ENCODE assay signal across 1 cellular context in genomic region chr15:69958494-69959134, GRCh38.
TF ChIP-seq lines count a peak whose summit lies in the region.

No MANE protein-coding gene starts in this region.

TF ChIP-seq in K562, 482 proteins besides CTCF, POLR2A, EP300 and RAD21 (continued from another document):
- TF ChIP-seq E2F1 (CRISPR knock-in tag; IDR thresholded peaks at IDR 0.05) = no peak
- TF ChIP-seq ZNF785 (CRISPR knock-in tag; IDR thresholded peaks at IDR 0.05) = no peak
- no peak for TF ChIP-seq ZNF121 (CRISPR knock-in tag; conservative IDR thresholded peaks at IDR 0.05)
- TF ChIP-seq MGA (IDR thresholded peaks at IDR 0.05) = no peak
- TF ChIP-seq THAP12 (CRISPR knock-in tag; IDR thresholded peaks at IDR 0.05) = no peak
- no peak for TF ChIP-seq JUND (IDR thresholded peaks at IDR 0.05; ENCODE audit: borderline replicate concordance, low read depth, low read length)
- no peak for TF ChIP-seq JUND (tag; IDR thresholded peaks at IDR 0.05; ENCODE audit: borderline replicate concordance, low read depth, low read length)
- no peak for TF ChIP-seq SRSF1 (IDR thresholded peaks at IDR 0.05; ENCODE audit: low read depth, low read length)
- no peak for TF ChIP-seq ZNF589 (CRISPR knock-in tag; IDR thresholded peaks at IDR 0.05; ENCODE audit: low read depth)
- TF ChIP-seq ZBTB12 (CRISPR knock-in tag; IDR thresholded peaks at IDR 0.05) = no peak
- no peak for TF ChIP-seq KDM1A (IDR thresholded peaks at IDR 0.05)
- peak; percentile 77 for TF ChIP-seq HCFC1 (IDR thresholded peaks at IDR 0.05; ENCODE audit: low read depth, low read length)
- no peak for TF ChIP-seq KDM4B (IDR thresholded peaks at IDR 0.05; ENCODE audit: borderline replicate concordance in 2 of 2, low read depth in 1 of 2)
- no peak for TF ChIP-seq ZNF253 (CRISPR knock-in tag; conservative IDR thresholded peaks at IDR 0.05)
- TF ChIP-seq CHD1 (IDR thresholded peaks at IDR 0.05; ENCODE audit: low read length) = no peak
- TF ChIP-seq CREB1 (IDR thresholded peaks at IDR 0.05) = no peak
- TF ChIP-seq CREB1 (CRISPR knock-in tag; IDR thresholded peaks at IDR 0.05) = no peak
- no peak for TF ChIP-seq STAT5A (IDR thresholded peaks at IDR 0.05; ENCODE audit: borderline replicate concordance, low read length)
- TF ChIP-seq ZNF316 (IDR thresholded peaks at IDR 0.05) = no peak
- peak; percentile 61 for TF ChIP-seq ZNF143 (CRISPR knock-in tag; IDR thresholded peaks at IDR 0.05)
- TF ChIP-seq E4F1 (CRISPR knock-in tag; IDR thresholded peaks at IDR 0.05; ENCODE audit: borderline replicate concordance) = no peak
- peak; percentile 22 to 33; a peak in 2 of 4 replicates for TF ChIP-seq SIX5 (IDR thresholded peaks at IDR 0.05; ENCODE audit: borderline replicate concordance in 1 of 2, insufficient read depth in 1 of 2, low read depth in 1 of 2, low read length in 2 of 2)
- no peak for TF ChIP-seq MAFG (tag; conservative IDR thresholded peaks at IDR 0.05)
